In the genomic region with DNA sequence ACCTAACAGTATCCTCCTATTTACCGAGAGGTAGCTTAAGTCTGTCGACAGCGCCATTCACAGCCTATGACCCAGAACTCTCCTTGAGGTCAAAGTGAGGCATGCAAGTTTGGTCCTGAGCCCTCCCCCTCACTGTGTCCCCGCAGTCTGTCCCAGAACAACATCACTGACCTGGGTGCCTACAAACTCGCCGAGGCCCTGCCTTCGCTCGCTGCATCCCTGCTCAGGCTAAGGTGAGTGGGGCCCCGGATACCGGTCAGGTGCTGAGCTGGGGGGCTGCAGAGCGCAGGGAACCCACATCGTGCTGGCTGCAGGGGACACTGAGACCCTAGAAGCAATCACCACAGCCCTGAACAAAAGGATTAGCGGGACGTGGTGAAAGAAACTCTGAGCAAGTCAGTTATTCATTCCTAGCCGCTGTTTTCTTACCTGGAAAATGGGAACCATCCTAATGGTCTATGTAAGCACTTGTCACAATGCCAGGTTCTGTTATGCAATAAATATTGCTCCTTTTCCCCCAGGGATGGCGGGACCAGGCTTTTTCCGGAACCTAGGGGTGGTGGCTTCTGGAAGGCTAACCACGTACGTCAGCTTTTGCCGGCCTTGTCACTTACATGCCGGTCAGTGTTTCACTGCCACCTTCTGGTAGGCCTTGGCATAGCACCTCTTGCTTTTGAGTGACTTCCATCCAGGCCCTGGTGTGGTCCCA, we compare ENCODE assay signal across 1 cellular context.
A peak's percentile ranks its signal among the peaks of the same experiment; 100 is the strongest.
TF ChIP-seq lines count a peak whose summit lies in the region.

No MANE protein-coding gene starts in this region.

TF ChIP-seq in HepG2, 621 proteins besides CTCF, POLR2A, EP300 and RAD21 (continued from another document and continues in another):
- TF ChIP-seq, protein P1, sequence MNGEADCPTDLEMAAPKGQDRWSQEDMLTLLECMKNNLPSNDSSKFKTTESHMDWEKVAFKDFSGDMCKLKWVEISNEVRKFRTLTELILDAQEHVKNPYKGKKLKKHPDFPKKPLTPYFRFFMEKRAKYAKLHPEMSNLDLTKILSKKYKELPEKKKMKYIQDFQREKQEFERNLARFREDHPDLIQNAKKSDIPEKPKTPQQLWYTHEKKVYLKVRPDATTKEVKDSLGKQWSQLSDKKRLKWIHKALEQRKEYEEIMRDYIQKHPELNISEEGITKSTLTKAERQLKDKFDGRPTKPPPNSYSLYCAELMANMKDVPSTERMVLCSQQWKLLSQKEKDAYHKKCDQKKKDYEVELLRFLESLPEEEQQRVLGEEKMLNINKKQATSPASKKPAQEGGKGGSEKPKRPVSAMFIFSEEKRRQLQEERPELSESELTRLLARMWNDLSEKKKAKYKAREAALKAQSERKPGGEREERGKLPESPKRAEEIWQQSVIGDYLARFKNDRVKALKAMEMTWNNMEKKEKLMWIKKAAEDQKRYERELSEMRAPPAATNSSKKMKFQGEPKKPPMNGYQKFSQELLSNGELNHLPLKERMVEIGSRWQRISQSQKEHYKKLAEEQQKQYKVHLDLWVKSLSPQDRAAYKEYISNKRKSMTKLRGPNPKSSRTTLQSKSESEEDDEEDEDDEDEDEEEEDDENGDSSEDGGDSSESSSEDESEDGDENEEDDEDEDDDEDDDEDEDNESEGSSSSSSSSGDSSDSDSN (CRISPR knock-in tag; IDR thresholded peaks at IDR 0.05), result peak; percentile 58
- TF ChIP-seq, protein P2, sequence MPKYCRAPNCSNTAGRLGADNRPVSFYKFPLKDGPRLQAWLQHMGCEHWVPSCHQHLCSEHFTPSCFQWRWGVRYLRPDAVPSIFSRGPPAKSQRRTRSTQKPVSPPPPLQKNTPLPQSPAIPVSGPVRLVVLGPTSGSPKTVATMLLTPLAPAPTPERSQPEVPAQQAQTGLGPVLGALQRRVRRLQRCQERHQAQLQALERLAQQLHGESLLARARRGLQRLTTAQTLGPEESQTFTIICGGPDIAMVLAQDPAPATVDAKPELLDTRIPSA (CRISPR knock-in tag; IDR thresholded peaks at IDR 0.05; ENCODE audit: borderline replicate concordance), result 0 out of 2 replicates have a peak, but pooled peaks have one; percentile 49
- TF ChIP-seq ZNF101 (CRISPR knock-in tag; IDR thresholded peaks at IDR 0.05; ENCODE audit: borderline replicate concordance, low read depth) (no peak), ZNF44 (CRISPR knock-in tag; IDR thresholded peaks at IDR 0.05) (no peak), ZNF615 (CRISPR knock-in tag; IDR thresholded peaks at IDR 0.05; ENCODE audit: borderline replicate concordance) (0 out of 2 replicates have a peak, but pooled peaks have one; percentile 40), NCOA2 (CRISPR knock-in tag; IDR thresholded peaks at IDR 0.05) (no peak), MZF1 (CRISPR knock-in tag; IDR thresholded peaks at IDR 0.05; ENCODE audit: borderline replicate concordance) (no peak), RXRB (CRISPR knock-in tag; IDR thresholded peaks at IDR 0.05; ENCODE audit: borderline replicate concordance) (peak; percentile 69; the same call in 1 of the 2 replicates), HHEX (CRISPR knock-in tag; IDR thresholded peaks at IDR 0.05) (no peak), NFKBIZ (CRISPR knock-in tag; IDR thresholded peaks at IDR 0.05) (no peak), ZNF143 (CRISPR knock-in tag; IDR thresholded peaks at IDR 0.05) (no peak), GTF2F1 (IDR thresholded peaks at IDR 0.05; ENCODE audit: low read length) (no peak), CHD2 (IDR thresholded peaks at IDR 0.05; ENCODE audit: low read depth, low read length) (no peak), PAF1 (CRISPR knock-in tag; IDR thresholded peaks at IDR 0.05) (no peak), SCMH1 (CRISPR knock-in tag; IDR thresholded peaks at IDR 0.05; ENCODE audit: borderline replicate concordance) (no peak), ZNF891 (CRISPR knock-in tag; IDR thresholded peaks at IDR 0.05) (0 out of 2 replicates have a peak, but pooled peaks have one; percentile 17), GATAD1 (CRISPR knock-in tag; IDR thresholded peaks at IDR 0.05) (peak; percentile 62), SMC3 (IDR thresholded peaks at IDR 0.05; ENCODE audit: low read length) (peak; percentile 95), KLF12 (CRISPR knock-in tag; IDR thresholded peaks at IDR 0.05; ENCODE audit: borderline replicate concordance) (no peak), MAF1 (CRISPR knock-in tag; IDR thresholded peaks at IDR 0.05; ENCODE audit: borderline replicate concordance) (no peak), ZNF17 (CRISPR knock-in tag; IDR thresholded peaks at IDR 0.05) (no peak), KAT7 (CRISPR knock-in tag; IDR thresholded peaks at IDR 0.05; ENCODE audit: borderline replicate concordance) (no peak), CREM (IDR thresholded peaks at IDR 0.05) (peak; percentile 49), CREM (CRISPR knock-in tag; IDR thresholded peaks at IDR 0.05) (no peak), EEA1 (CRISPR knock-in tag; IDR thresholded peaks at IDR 0.05; ENCODE audit: borderline replicate concordance) (no peak), SPEN (CRISPR knock-in tag; IDR thresholded peaks at IDR 0.05; ENCODE audit: low read depth) (no peak; the same call in 1 of the 2 replicates), HES4 (CRISPR knock-in tag; IDR thresholded peaks at IDR 0.05; ENCODE audit: borderline replicate concordance) (no peak), SNAPC2 (CRISPR knock-in tag; IDR thresholded peaks at IDR 0.05) (no peak), MXI1 (IDR thresholded peaks at IDR 0.05; ENCODE audit: borderline replicate concordance, low read depth, low read length) (peak; percentile 76; the same call in 1 of the 3 replicates), TCF12 (IDR thresholded peaks at IDR 0.05) (no peak), TCF12 (CRISPR knock-in tag; IDR thresholded peaks at IDR 0.05) (no peak), ZFP37 (CRISPR knock-in tag; IDR thresholded peaks at IDR 0.05; ENCODE audit: borderline replicate concordance) (no peak), CBFB (CRISPR knock-in tag; IDR thresholded peaks at IDR 0.05) (no peak), KLF15 (CRISPR knock-in tag; IDR thresholded peaks at IDR 0.05; ENCODE audit: borderline replicate concordance) (no peak), KAT8 (CRISPR knock-in tag; IDR thresholded peaks at IDR 0.05) (peak; percentile 54)
- TF ChIP-seq, protein P3, sequence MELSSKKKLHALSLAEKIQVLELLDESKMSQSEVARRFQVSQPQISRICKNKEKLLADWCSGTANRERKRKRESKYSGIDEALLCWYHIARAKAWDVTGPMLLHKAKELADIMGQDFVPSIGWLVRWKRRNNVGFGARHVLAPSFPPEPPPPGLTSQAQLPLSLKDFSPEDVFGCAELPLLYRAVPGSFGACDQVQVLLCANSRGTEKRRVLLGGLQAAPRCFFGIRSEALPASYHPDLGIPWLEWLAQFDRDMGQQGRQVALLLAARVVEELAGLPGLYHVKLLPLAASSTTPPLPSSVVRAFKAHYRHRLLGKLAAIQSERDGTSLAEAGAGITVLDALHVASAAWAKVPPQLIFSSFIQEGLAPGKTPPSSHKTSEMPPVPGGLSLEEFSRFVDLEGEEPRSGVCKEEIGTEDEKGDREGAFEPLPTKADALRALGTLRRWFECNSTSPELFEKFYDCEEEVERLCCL (CRISPR knock-in tag; IDR thresholded peaks at IDR 0.05; ENCODE audit: borderline replicate concordance), result no peak
- TF ChIP-seq, protein P4, sequence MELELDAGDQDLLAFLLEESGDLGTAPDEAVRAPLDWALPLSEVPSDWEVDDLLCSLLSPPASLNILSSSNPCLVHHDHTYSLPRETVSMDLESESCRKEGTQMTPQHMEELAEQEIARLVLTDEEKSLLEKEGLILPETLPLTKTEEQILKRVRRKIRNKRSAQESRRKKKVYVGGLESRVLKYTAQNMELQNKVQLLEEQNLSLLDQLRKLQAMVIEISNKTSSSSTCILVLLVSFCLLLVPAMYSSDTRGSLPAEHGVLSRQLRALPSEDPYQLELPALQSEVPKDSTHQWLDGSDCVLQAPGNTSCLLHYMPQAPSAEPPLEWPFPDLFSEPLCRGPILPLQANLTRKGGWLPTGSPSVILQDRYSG (CRISPR knock-in tag; IDR thresholded peaks at IDR 0.05), result no peak
- TF ChIP-seq, protein P5, sequence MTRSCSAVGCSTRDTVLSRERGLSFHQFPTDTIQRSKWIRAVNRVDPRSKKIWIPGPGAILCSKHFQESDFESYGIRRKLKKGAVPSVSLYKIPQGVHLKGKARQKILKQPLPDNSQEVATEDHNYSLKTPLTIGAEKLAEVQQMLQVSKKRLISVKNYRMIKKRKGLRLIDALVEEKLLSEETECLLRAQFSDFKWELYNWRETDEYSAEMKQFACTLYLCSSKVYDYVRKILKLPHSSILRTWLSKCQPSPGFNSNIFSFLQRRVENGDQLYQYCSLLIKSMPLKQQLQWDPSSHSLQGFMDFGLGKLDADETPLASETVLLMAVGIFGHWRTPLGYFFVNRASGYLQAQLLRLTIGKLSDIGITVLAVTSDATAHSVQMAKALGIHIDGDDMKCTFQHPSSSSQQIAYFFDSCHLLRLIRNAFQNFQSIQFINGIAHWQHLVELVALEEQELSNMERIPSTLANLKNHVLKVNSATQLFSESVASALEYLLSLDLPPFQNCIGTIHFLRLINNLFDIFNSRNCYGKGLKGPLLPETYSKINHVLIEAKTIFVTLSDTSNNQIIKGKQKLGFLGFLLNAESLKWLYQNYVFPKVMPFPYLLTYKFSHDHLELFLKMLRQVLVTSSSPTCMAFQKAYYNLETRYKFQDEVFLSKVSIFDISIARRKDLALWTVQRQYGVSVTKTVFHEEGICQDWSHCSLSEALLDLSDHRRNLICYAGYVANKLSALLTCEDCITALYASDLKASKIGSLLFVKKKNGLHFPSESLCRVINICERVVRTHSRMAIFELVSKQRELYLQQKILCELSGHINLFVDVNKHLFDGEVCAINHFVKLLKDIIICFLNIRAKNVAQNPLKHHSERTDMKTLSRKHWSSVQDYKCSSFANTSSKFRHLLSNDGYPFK (CRISPR knock-in tag; IDR thresholded peaks at IDR 0.05; ENCODE audit: borderline replicate concordance), result peak; percentile 68; the same call in 1 of the 2 replicates
- TF ChIP-seq, protein P6, sequence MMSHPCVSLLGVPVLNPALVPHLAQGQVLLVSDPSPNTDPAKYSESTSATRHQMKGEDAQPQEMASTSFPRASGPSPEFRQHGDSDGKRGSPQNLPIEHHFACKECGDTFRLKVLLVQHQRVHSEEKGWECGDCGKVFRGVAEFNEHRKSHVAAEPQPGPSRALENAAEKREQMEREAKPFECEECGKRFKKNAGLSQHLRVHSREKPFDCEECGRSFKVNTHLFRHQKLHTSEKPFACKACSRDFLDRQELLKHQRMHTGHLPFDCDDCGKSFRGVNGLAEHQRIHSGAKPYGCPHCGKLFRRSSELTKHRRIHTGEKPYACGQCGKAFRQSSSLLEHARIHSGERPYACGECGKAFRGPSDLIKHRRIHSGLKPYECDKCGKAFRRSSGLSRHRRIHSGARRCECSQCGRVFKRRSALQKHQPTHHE (CRISPR knock-in tag; IDR thresholded peaks at IDR 0.05; ENCODE audit: borderline replicate concordance), result no peak
- TF ChIP-seq, protein P7, sequence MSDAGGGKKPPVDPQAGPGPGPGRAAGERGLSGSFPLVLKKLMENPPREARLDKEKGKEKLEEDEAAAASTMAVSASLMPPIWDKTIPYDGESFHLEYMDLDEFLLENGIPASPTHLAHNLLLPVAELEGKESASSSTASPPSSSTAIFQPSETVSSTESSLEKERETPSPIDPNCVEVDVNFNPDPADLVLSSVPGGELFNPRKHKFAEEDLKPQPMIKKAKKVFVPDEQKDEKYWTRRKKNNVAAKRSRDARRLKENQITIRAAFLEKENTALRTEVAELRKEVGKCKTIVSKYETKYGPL (CRISPR knock-in tag; IDR thresholded peaks at IDR 0.05), result 0 out of 2 replicates have a peak, but pooled peaks have one; percentile 63
- TF ChIP-seq, protein P8, sequence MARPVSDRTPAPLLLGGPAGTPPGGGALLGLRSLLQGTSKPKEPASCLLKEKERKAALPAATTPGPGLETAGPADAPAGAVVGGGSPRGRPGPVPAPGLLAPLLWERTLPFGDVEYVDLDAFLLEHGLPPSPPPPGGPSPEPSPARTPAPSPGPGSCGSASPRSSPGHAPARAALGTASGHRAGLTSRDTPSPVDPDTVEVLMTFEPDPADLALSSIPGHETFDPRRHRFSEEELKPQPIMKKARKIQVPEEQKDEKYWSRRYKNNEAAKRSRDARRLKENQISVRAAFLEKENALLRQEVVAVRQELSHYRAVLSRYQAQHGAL (CRISPR knock-in tag; IDR thresholded peaks at IDR 0.05; ENCODE audit: not compliant biosample characterization), result peak; percentile 47
- TF ChIP-seq, protein P9, sequence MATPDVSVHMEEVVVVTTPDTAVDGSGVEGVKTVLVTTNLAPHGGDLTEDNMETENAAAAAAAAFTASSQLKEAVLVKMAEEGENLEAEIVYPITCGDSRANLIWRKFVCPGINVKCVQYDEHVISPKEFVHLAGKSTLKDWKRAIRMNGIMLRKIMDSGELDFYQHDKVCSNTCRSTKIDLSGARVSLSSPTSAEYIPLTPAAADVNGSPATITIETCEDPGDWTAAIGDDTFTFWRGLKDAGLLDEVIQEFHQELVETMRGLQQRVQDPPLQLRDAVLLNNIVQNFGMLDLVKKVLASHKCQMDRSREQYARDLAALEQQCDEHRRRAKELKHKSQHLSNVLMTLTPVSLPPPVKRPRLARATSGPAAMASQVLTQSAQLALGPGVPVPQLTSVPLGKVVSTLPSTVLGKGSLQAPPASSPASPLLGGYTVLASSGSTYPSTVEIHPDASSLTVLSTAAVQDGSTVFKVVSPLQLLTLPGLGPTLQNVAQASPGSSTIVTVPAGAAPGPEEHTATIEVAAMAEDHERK (CRISPR knock-in tag; IDR thresholded peaks at IDR 0.05; ENCODE audit: low read depth), result no peak
- TF ChIP-seq, protein P10, sequence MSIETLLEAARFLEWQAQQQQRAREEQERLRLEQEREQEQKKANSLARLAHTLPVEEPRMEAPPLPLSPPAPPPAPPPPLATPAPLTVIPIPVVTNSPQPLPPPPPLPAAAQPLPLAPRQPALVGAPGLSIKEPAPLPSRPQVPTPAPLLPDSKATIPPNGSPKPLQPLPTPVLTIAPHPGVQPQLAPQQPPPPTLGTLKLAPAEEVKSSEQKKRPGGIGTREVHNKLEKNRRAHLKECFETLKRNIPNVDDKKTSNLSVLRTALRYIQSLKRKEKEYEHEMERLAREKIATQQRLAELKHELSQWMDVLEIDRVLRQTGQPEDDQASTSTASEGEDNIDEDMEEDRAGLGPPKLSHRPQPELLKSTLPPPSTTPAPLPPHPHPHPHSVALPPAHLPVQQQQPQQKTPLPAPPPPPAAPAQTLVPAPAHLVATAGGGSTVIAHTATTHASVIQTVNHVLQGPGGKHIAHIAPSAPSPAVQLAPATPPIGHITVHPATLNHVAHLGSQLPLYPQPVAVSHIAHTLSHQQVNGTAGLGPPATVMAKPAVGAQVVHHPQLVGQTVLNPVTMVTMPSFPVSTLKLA (IDR thresholded peaks at IDR 0.05), result no peak
- TF ChIP-seq, protein P11, sequence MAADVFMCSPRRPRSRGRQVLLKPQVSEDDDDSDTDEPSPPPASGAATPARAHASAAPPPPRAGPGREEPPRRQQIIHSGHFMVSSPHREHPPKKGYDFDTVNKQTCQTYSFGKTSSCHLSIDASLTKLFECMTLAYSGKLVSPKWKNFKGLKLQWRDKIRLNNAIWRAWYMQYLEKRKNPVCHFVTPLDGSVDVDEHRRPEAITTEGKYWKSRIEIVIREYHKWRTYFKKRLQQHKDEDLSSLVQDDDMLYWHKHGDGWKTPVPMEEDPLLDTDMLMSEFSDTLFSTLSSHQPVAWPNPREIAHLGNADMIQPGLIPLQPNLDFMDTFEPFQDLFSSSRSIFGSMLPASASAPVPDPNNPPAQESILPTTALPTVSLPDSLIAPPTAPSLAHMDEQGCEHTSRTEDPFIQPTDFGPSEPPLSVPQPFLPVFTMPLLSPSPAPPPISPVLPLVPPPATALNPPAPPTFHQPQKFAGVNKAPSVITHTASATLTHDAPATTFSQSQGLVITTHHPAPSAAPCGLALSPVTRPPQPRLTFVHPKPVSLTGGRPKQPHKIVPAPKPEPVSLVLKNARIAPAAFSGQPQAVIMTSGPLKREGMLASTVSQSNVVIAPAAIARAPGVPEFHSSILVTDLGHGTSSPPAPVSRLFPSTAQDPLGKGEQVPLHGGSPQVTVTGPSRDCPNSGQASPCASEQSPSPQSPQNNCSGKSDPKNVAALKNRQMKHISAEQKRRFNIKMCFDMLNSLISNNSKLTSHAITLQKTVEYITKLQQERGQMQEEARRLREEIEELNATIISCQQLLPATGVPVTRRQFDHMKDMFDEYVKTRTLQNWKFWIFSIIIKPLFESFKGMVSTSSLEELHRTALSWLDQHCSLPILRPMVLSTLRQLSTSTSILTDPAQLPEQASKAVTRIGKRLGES (CRISPR knock-in tag; IDR thresholded peaks at IDR 0.05; ENCODE audit: borderline replicate concordance), result no peak
